11 cellular contexts compared by ENCODE assay signal in genomic region chr5:168159425-168159824, GRCh38.
DNase-seq lines count a peak whose midpoint lies in the region; ATAC-seq, FAIRE-seq and TF ChIP-seq lines count a peak whose summit lies in the region.
"Had no signal": no experiment of that assay in that cellular context is flagged by ENCODE, and none has a peak within 500 bp of the region (broad histone marks: within the 10 kb centered on the region; RNA-seq: fewer than 3 reads in every experiment).

No MANE protein-coding gene starts in this region.

- H3K4me2 ChIP-seq in MM.1S (ENCODE audit: low read depth, low read length) = no peak overlapping the region
- H3K4me2 ChIP-seq in GM12878 (ENCODE audit: control insufficient read depth, insufficient read depth) = no peak overlapping the region

- no peaks in the 10 kb centered on the region for H3K9me2 ChIP-seq in MM.1S (replicated peaks; ENCODE audit: insufficient read depth, low read length)

- no peak for TF ChIP-seq EP300 in GM12878 (IDR thresholded peaks at IDR 0.05; ENCODE audit: borderline replicate concordance in 1 of 2, control insufficient read depth in 1 of 2, low read depth in 2 of 2, low read length in 2 of 2)

- ATAC-seq in GM21360 (IDR thresholded peaks at IDR 0.05; ENCODE audit: unreplicated experiment) (peak; percentile 87), GM12878 (peak; percentile 69)
- ATAC-seq: activated T-cell treated with anti-CD3 and anti-CD28 coated beads, Interleukin-2, amount 50 U/mL, for 72 hours; HCT116 had no signal

- FAIRE-seq in GM12878 (lab: Jason Lieb, UNC) = no peak

- SMC1A ChIA-PET in GM12878 (lab: Charles Lee; ENCODE audit: uncharacterized antibody, unreplicated experiment) = interaction anchor here (2.5 kb wide), 1 partner anchor 10 kb away, joined by 7 read pairs; no protein-coding TSS in a partner anchor

- H3K27ac Mint-ChIP-seq in T-helper 2 cell treated with Interferon-gamma antibody and Interleukin-4, amounts not matched to agents 5 μg/mL and 100 μg/mL, for 36 hours = no peak overlapping the region
- H3K27ac Mint-ChIP-seq: activated T-cell treated with anti-CD3 and anti-CD28 coated beads, Interleukin-2, amount 50 U/mL, for 72 hours had no signal

- H3K27ac ChIP-seq in MM.1S (ENCODE audit: low read length) (no peak overlapping the region), GM12878 (ENCODE audit: control insufficient read depth, insufficient read depth) (no peak overlapping the region), SJCRH30 (no peak overlapping the region)

- H3K4me3 ChIP-seq in MM.1S (ENCODE audit: low read length) = no peak overlapping the region
- H3K4me3 ChIP-seq in GM12878 = no peak overlapping the region
- no peak overlapping the region for H3K4me3 ChIP-seq in lower leg skin (ENCODE audit: low read depth, poor library complexity, severe bottlenecking)
- H3K4me3 ChIP-seq in SJCRH30 = no peak overlapping the region

- H4K20me1 ChIP-seq in MM.1S (ENCODE audit: insufficient read depth, low read length) (no peaks in the 10 kb centered on the region), GM12878 (ENCODE audit: control insufficient read depth, insufficient read depth) (no peaks in the 10 kb centered on the region)

- no peak for TF ChIP-seq RAD21 in GM12878 (IDR thresholded peaks at IDR 0.05; ENCODE audit: insufficient read depth, low read depth, low read length)

- H3K79me2 ChIP-seq in MM.1S (ENCODE audit: low read length) = no peaks in the 10 kb centered on the region
- no peaks in the 10 kb centered on the region for H3K79me2 ChIP-seq in GM12878 (ENCODE audit: control insufficient read depth, insufficient read depth, low read length)

- H3K4me1 Mint-ChIP-seq in T-helper 2 cell treated with Interferon-gamma antibody and Interleukin-4, amounts not matched to agents 5 μg/mL and 100 μg/mL, for 36 hours (ENCODE audit: low read depth) = no peaks in the 10 kb centered on the region

- in situ Hi-C loops in GM12878 (cut with MboI) = no loop called here

- 25% methylated on average over 3 of the region's 3 CpGs for WGBS in GM12878 (ENCODE audit: insufficient coverage, insufficient replicate concordance, low lambda C conversion rate, missing lambda C conversion rate)
- WGBS in lower leg skin, 2 donors = 65 to 69% methylated on average over 3 of the region's 3 CpGs

- no peaks in the 10 kb centered on the region for H3K36me3 Mint-ChIP-seq in T-helper 2 cell treated with Interferon-gamma antibody and Interleukin-4, amounts not matched to agents 5 μg/mL and 100 μg/mL, for 36 hours (ENCODE audit: low read depth)

- H3K9me3 ChIP-seq in MM.1S (replicated peaks; ENCODE audit: insufficient read depth, low read length) (no peaks in the 10 kb centered on the region), GM12878 (replicated peaks; ENCODE audit: control insufficient read depth, insufficient read depth, low read length) (no peaks in the 10 kb centered on the region), SJCRH30 (replicated peaks) (no peaks in the 10 kb centered on the region)
- H3K9me3 ChIP-seq: BE2C had no signal

- no peak for TF ChIP-seq CTCF in MM.1S (IDR thresholded peaks at IDR 0.05; ENCODE audit: low read length)
- TF ChIP-seq CTCF in GM12878 (IDR thresholded peaks at IDR 0.05 in 2 of 3, conservative IDR thresholded peaks at IDR 0.05 in 1 of 3; ENCODE audit: control insufficient read depth in 2 of 3, extremely low read depth in 1 of 3, insufficient read depth in 1 of 3, low read depth in 3 of 3, low read length in 3 of 3) = no peak
- TF ChIP-seq CTCF in lower leg skin (IDR thresholded peaks at IDR 0.05) = no peak

- no peaks in the 10 kb centered on the region for H3K27me3 ChIP-seq in MM.1S (replicated peaks; ENCODE audit: insufficient read depth, low read length)
- no peaks in the 10 kb centered on the region for H3K27me3 ChIP-seq in GM12878 (replicated peaks in 1 of 2; ENCODE audit: control insufficient read depth in 2 of 2, insufficient read depth in 2 of 2, low read length in 1 of 2)
- H3K27me3 ChIP-seq in SJCRH30 = no peaks in the 10 kb centered on the region
- H3K27me3 ChIP-seq: BE2C had no signal

- DNase-seq in Ammon's horn (ENCODE audit: low spot score) = peak; percentile 28
- DNase-seq in MM.1S = peak; percentile 24
- DNase-seq in GM12878 (ENCODE audit: low read depth, low spot score) = no peak
- no peak for DNase-seq in lower leg skin (ENCODE audit: low spot score in 2 of 2)
- no peak for DNase-seq in T-helper 2 cell treated with Interferon-gamma antibody and Interleukin-4, amounts not matched to agents 5 μg/mL and 100 μg/mL, for 36 hours (ENCODE audit: low spot score)
- DNase-seq in cortex of kidney (lab: John Stamatoyannopoulos, UW) = no peak
- DNase-seq in SJCRH30 = no peak
- DNase-seq: activated T-cell treated with anti-CD3 and anti-CD28 coated beads, Interleukin-2, amount 50 U/mL, for 72 hours; BE2C had no signal

- no peaks in the 10 kb centered on the region for H3K36me3 ChIP-seq in MM.1S (replicated peaks; ENCODE audit: insufficient read depth, low read length)
- no peaks in the 10 kb centered on the region for H3K36me3 ChIP-seq in GM12878 (ENCODE audit: control insufficient read depth in 2 of 2, insufficient read depth in 2 of 2, low read length in 1 of 2)
- H3K36me3 ChIP-seq in SJCRH30 = no peaks in the 10 kb centered on the region
- H3K36me3 ChIP-seq: BE2C had no signal

- 0 out of 2 replicates have a peak, but pooled peaks cover 3% of the 10 kb centered on the region for H3K4me1 ChIP-seq in MM.1S (ENCODE audit: low read length)
- no peaks in the 10 kb centered on the region for H3K4me1 ChIP-seq in GM12878 (ENCODE audit: control insufficient read depth, insufficient read depth, low read length)
- no peaks in the 10 kb centered on the region; the same call in 1 of the 2 replicates for H3K4me1 ChIP-seq in SJCRH30

- peaks cover 2% of the 10 kb centered on the region for H3K27me3 Mint-ChIP-seq in T-helper 2 cell treated with Interferon-gamma antibody and Interleukin-4, amounts not matched to agents 5 μg/mL and 100 μg/mL, for 36 hours (ENCODE audit: low read depth)

- CTCF ChIA-PET in GM12878 (lab: Yijun Ruan, JAX) = no interaction called here

- intact Hi-C loops in GM12878 (cut with micrococcal nuclease; ENCODE audit: unreplicated experiment) (no loop called here), lower leg skin (cut with DNase I; ENCODE audit: low total_unique reads) (no loop called here)

- H3K9ac ChIP-seq in MM.1S (ENCODE audit: low read length) (no peak overlapping the region), GM12878 (ENCODE audit: control insufficient read depth, insufficient read depth, low read length) (no peak overlapping the region)

- RAD21 ChIA-PET in GM12878 (lab: Charles Lee; ENCODE audit: unreplicated experiment) = interaction anchor here (0.6 kb wide), 1 partner anchor 60 kb away, joined by 4 read pairs; no protein-coding TSS in a partner anchor

- H3F3A ChIP-seq in MM.1S (ENCODE audit: insufficient read depth, low read length) = no peaks in the 10 kb centered on the region

- BruUV-seq in GM12878 (replicated peaks; lab: Mats Ljungman, UMichigan) = no TSS peak

- TF ChIP-seq POLR2A in GM12878 (IDR thresholded peaks at IDR 0.05; ENCODE audit: low read depth, low read length) = no peak
- TF ChIP-seq POLR2A in lower leg skin (IDR thresholded peaks at IDR 0.05) = no peak

- POLR2A ChIA-PET in GM12878 (lab: Charles Lee) = no interaction called here

- H2AFZ ChIP-seq in MM.1S (ENCODE audit: low read length) = no peak overlapping the region
- no peak overlapping the region for H2AFZ ChIP-seq in GM12878 (ENCODE audit: control insufficient read depth, low read depth, low read length)

- no peaks in the 10 kb centered on the region for H3K9me3 Mint-ChIP-seq in T-helper 2 cell treated with Interferon-gamma antibody and Interleukin-4, amounts not matched to agents 5 μg/mL and 100 μg/mL, for 36 hours
- H3K9me3 Mint-ChIP-seq: activated T-cell treated with anti-CD3 and anti-CD28 coated beads, Interleukin-2, amount 50 U/mL, for 72 hours had no signal

- H3K4me3 Mint-ChIP-seq in T-helper 2 cell treated with Interferon-gamma antibody and Interleukin-4, amounts not matched to agents 5 μg/mL and 100 μg/mL, for 36 hours = no peak overlapping the region
- H3K4me3 Mint-ChIP-seq: activated T-cell treated with anti-CD3 and anti-CD28 coated beads, Interleukin-2, amount 50 U/mL, for 72 hours had no signal

TF ChIP-seq in GM12878, 131 proteins besides CTCF, POLR2A, EP300 and RAD21:
- no peak for TF ChIP-seq BACH1 (IDR thresholded peaks at IDR 0.05; ENCODE audit: borderline replicate concordance)
- peak; percentile 91 for TF ChIP-seq BMI1 (IDR thresholded peaks at IDR 0.05; ENCODE audit: borderline replicate concordance)
- peak; percentile 29; the same call in 1 of the 2 replicates for TF ChIP-seq SPI1 (IDR thresholded peaks at IDR 0.05; ENCODE audit: borderline replicate concordance, insufficient read depth, low read depth, low read length)

Comparison
In these comparisons a context has a peak if more than half of its experiments do, and no peak if none do; other contexts are left out.
1. DNase-seq: peak in Ammon's horn (single experiment) and MM.1S (single experiment); none in GM12878 (single experiment), lower leg skin (0 of 2), T-helper 2 cell treated with Interferon-gamma antibody and Interleukin-4, amounts not matched to agents 5 μg/mL and 100 μg/mL, for 36 hours (single experiment), cortex of kidney (single experiment) and SJCRH30 (0 of 2).